Comparison of ENCODE assay signal across 21 cellular contexts in the genomic region with DNA sequence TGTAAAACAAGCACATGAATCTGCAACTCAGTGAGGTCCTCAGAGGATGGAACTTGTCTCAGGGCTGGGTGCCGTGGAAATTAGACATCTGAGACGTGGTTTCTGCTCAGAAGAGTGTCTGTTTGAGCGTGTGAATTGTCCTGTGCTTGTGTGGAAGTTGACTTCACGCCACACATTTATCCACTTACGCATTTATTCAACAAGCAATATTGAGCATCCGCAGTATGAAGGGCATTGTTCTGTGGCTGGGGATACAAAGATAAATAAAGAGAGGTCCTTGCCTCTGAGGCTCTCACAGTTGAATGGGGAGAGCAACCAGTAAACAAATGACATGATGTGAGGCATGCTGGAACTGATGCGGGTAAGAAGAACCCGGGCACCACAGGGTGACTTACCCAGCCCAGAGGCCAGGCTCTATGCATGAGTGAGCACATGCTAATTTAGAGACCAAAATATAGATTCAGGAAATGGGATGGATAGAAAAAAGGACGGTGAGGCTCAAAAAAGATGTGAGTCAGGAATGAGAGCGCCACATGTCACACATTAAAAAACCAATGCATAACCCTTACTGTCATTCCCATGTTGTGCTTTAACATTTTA.
DNase-seq lines count a peak whose midpoint lies in the region; ATAC-seq and TF ChIP-seq lines count a peak whose summit lies in the region.
"Had no signal": no experiment of that assay in that cellular context is flagged by ENCODE, and none has a peak within 500 bp of the region (broad histone marks: within the 10 kb centered on the region; RNA-seq: fewer than 3 reads in every experiment).

No MANE protein-coding gene starts in this region.

- H3K4me3 ChIP-seq in CD8-positive, alpha-beta memory T cell (ENCODE audit: low read length) = no peak overlapping the region
- H3K4me3 ChIP-seq: lung, stomach had no signal

- POLR2A ChIA-PET in CD8-positive, alpha-beta memory T cell (lab: Charles Lee) = no interaction called here

- CTCF ChIA-PET in CD8-positive, alpha-beta memory T cell (lab: Charles Lee) = no interaction called here

- no peak for TF ChIP-seq CTCF in natural killer cell (IDR thresholded peaks at IDR 0.05)

- H3K27me3 ChIP-seq in CD8-positive, alpha-beta memory T cell (ENCODE audit: insufficient read depth, low read length, poor library complexity, severe bottlenecking) = no peaks in the 10 kb centered on the region
- H3K27me3 ChIP-seq: stomach had no signal

- no peaks in the 10 kb centered on the region for H3K9me3 Mint-ChIP-seq in natural killer cell
- no peaks in the 10 kb centered on the region for H3K9me3 Mint-ChIP-seq in CD8-positive, alpha-beta memory T cell
- H3K9me3 Mint-ChIP-seq: activated naive CD8-positive, alpha-beta T cell treated with anti-CD3 and anti-CD28 coated beads, Interleukin-2, amount 10 ng/mL, durations not matched to agents 7 days and 5 days; brain; natural killer cell treated with Interleukin-12 subunit alpha and Interleukin-12 subunit beta and Interleukin-15 and Interleukin-18, amount 100 ng/mL, for 72 hours had no signal

- H3K4me1 Mint-ChIP-seq in natural killer cell = no peaks in the 10 kb centered on the region
- no peaks in the 10 kb centered on the region for H3K4me1 Mint-ChIP-seq in CD8-positive, alpha-beta memory T cell
- H3K4me1 Mint-ChIP-seq: activated CD8-positive, alpha-beta memory T cell treated with anti-CD3 and anti-CD28 coated beads, Interleukin-2, amount 10 ng/mL, durations not matched to agents 7 days and 5 days had no signal

- in situ Hi-C loops in KBM-7 (cut with MboI; ENCODE audit: low pct_unique_long_range_greater_than_20kb, low sequenced_read_pairs) = no loop called here

- H3K27ac ChIP-seq in substantia nigra (ENCODE audit: low read depth, low read length, poor library complexity, severe bottlenecking) = peak overlapping the region; percentile 42
- no peak overlapping the region for H3K27ac ChIP-seq in CD8-positive, alpha-beta memory T cell (ENCODE audit: low read depth, low read length)
- H3K27ac ChIP-seq: stomach had no signal

- no peaks in the 10 kb centered on the region for H3K36me3 ChIP-seq in CD8-positive, alpha-beta memory T cell (ENCODE audit: insufficient read depth, low read length)
- H3K36me3 ChIP-seq: stomach had no signal

- H3K27ac Mint-ChIP-seq in natural killer cell = no peak overlapping the region
- H3K27ac Mint-ChIP-seq in CD8-positive, alpha-beta memory T cell = no peak overlapping the region
- H3K27ac Mint-ChIP-seq: activated CD8-positive, alpha-beta memory T cell treated with anti-CD3 and anti-CD28 coated beads, Interleukin-2, amount 10 ng/mL, durations not matched to agents 7 days and 5 days; activated naive CD8-positive, alpha-beta T cell treated with anti-CD3 and anti-CD28 coated beads, Interleukin-2, amount 10 ng/mL, durations not matched to agents 7 days and 5 days; natural killer cell treated with Interleukin-12 subunit alpha and Interleukin-12 subunit beta and Interleukin-15 and Interleukin-18, amount 100 ng/mL, for 72 hours had no signal

- no peaks in the 10 kb centered on the region for H3K36me3 Mint-ChIP-seq in natural killer cell
- H3K36me3 Mint-ChIP-seq in CD8-positive, alpha-beta memory T cell = peaks cover 0 to 1% (median 0%) of the 10 kb centered on the region in 3 donors
- H3K36me3 Mint-ChIP-seq: activated CD8-positive, alpha-beta memory T cell treated with anti-CD3 and anti-CD28 coated beads, Interleukin-2, amount 10 ng/mL, durations not matched to agents 7 days and 5 days; natural killer cell treated with Interleukin-12 subunit alpha and Interleukin-12 subunit beta and Interleukin-15 and Interleukin-18, amount 100 ng/mL, for 72 hours had no signal

- DNase-seq in KBM-7 (peak; percentile 46), NCI-H748 treated with DMSO at 0.1 percent for 48 hours (lab: John Stamatoyannopoulos, UW) (peak; percentile 44), globus pallidus (ENCODE audit: low spot score) (peak; percentile 74), substantia nigra (lab: John Stamatoyannopoulos, UW) (peak in 5 of 49 donors; percentile 6 to 41 (median 26)), DMS53 (lab: John Stamatoyannopoulos, UW) (no peak), natural killer cell (no peak), NCI-H187 (lab: John Stamatoyannopoulos, UW) (no peak)
- no peak for DNase-seq in CD8-positive, alpha-beta memory T cell
- DNase-seq: activated CD4-positive, alpha-beta T cell treated with anti-CD3 and anti-CD28 coated beads for 4 hours; activated CD8-positive, alpha-beta memory T cell treated with anti-CD3 and anti-CD28 coated beads, Interleukin-2, amount 10 ng/mL, durations not matched to agents 7 days and 5 days; activated naive CD8-positive, alpha-beta T cell treated with anti-CD3 and anti-CD28 coated beads, Interleukin-2, amount 10 ng/mL, durations not matched to agents 7 days and 5 days; AML-193; cortex of kidney; GDM1; islet precursor cell; NCI-H1048; stimulated activated CD4-positive, alpha-beta T cell treated with anti-CD3 and anti-CD28 coated beads, Interleukin-2, amount 100 ng/mL, for 24 hours; stomach had no signal

- intact Hi-C loops in natural killer cell (cut with micrococcal nuclease) = no loop called here

- no peaks in the 10 kb centered on the region for H3K9me3 ChIP-seq in CD8-positive, alpha-beta memory T cell (ENCODE audit: low read length)
- H3K9me3 ChIP-seq: stomach had no signal

- H3K27me3 Mint-ChIP-seq in natural killer cell (ENCODE audit: low read depth in 2 of 2) = peaks cover 12 to 20% of the 10 kb centered on the region in 2 donors
- H3K27me3 Mint-ChIP-seq in CD8-positive, alpha-beta memory T cell = peaks cover 5 to 6% of the 10 kb centered on the region in 2 donors
- H3K27me3 Mint-ChIP-seq: activated naive CD8-positive, alpha-beta T cell treated with anti-CD3 and anti-CD28 coated beads, Interleukin-2, amount 10 ng/mL, durations not matched to agents 7 days and 5 days; brain had no signal

- no peak overlapping the region for H3K4me3 Mint-ChIP-seq in natural killer cell
- H3K4me3 Mint-ChIP-seq in CD8-positive, alpha-beta memory T cell = no peak overlapping the region
- H3K4me3 Mint-ChIP-seq: activated CD8-positive, alpha-beta memory T cell treated with anti-CD3 and anti-CD28 coated beads, Interleukin-2, amount 10 ng/mL, durations not matched to agents 7 days and 5 days; activated naive CD8-positive, alpha-beta T cell treated with anti-CD3 and anti-CD28 coated beads, Interleukin-2, amount 10 ng/mL, durations not matched to agents 7 days and 5 days; brain; natural killer cell treated with Interleukin-12 subunit alpha and Interleukin-12 subunit beta and Interleukin-15 and Interleukin-18, amount 100 ng/mL, for 72 hours had no signal

- no peaks in the 10 kb centered on the region for H3K4me1 ChIP-seq in CD8-positive, alpha-beta memory T cell (ENCODE audit: insufficient read depth, low read length)
- H3K4me1 ChIP-seq: stomach had no signal

- ATAC-seq in natural killer cell = no peak
- ATAC-seq: activated CD8-positive, alpha-beta memory T cell treated with anti-CD3 and anti-CD28 coated beads, Interleukin-2, amount 10 ng/mL, durations not matched to agents 7 days and 5 days; natural killer cell treated with Interleukin-12 subunit alpha and Interleukin-12 subunit beta and Interleukin-15 and Interleukin-18, amount 100 ng/mL, for 72 hours had no signal

Comparison
In these comparisons a context has a peak if more than half of its experiments do, and no peak if none do; other contexts are left out.
1. DNase-seq: peak in KBM-7 (single experiment), NCI-H748 treated with DMSO at 0.1 percent for 48 hours (single experiment) and globus pallidus (single experiment); none in DMS53 (single experiment), natural killer cell (single experiment), CD8-positive, alpha-beta memory T cell (0 of 5) and NCI-H187 (0 of 2).